In the genomic region with DNA sequence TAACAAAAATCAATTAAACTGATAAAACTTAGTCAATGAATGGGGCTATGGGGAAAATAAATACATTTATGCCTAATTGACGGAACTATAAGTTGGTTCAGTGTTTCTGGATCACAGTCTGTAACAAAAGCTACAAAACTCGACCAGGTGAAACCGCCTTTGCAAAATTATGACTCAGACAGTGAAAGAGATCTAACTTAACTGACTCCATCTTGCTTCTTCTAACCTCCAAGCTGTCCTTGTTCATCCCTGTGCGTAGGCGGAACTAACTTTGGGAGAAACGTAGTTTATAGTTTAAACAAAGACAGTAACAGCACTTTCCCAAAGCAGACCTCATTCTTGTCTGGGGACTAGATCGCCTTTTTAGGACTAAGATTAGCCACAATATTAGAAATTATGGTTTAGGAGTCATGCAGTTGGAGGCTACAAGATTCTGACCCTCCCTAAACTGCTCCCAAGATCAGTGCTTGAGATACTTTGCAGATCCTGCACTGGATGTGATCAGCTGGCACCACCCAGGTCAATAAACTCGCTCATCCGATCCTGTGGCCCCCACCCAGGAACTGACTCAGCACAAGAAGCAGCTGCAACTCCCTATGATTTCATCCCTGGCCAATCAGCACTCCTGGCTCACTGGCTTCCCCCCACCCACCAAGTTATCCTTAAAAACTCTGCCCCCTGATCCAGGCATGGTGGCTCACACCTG, we compare ENCODE assay signal across 10 cellular contexts. TPM values are rescaled to one million over a fixed set of nuclear protein-coding genes. Genes with fewer than 3 reads are reported as not detected.
DNase-seq lines count a peak whose midpoint lies in the region; FAIRE-seq and TF ChIP-seq lines count a peak whose summit lies in the region.
"Had no signal": no experiment of that assay in that cellular context is flagged by ENCODE, and none has a peak within 500 bp of the region (broad histone marks: within the 10 kb centered on the region; RNA-seq: fewer than 3 reads in every experiment).

No MANE protein-coding gene starts in this region.

- peak; percentile 60 for FAIRE-seq in GM18507 (lab: Jason Lieb, UNC)

- no peaks in the 10 kb centered on the region for H3K36me3 Mint-ChIP-seq in progenitor cell of endocrine pancreas (ENCODE audit: insufficient read depth)

- peaks cover 4% of the 10 kb centered on the region for H3K9me3 Mint-ChIP-seq in progenitor cell of endocrine pancreas (ENCODE audit: low read depth)

- in situ Hi-C loops in mammary epithelial cell (cut with MboI; ENCODE audit: low sequenced_read_pairs in 2 of 2), result no loop called here

- H3K79me2 ChIP-seq in OCI-LY3 (ENCODE audit: low read length) (no peaks in the 10 kb centered on the region), mammary epithelial cell (ENCODE audit: insufficient read depth, low read length) (no peaks in the 10 kb centered on the region)

- no peak for TF ChIP-seq CTCF in OCI-LY3 (IDR thresholded peaks at IDR 0.05; ENCODE audit: low read depth, low read length)
- no peak for TF ChIP-seq CTCF in mammary epithelial cell (conservative IDR thresholded peaks at IDR 0.05 in 1 of 2, IDR thresholded peaks at IDR 0.05 in 1 of 2; ENCODE audit: extremely low read depth in 1 of 2, insufficient read depth in 1 of 2, low read depth in 1 of 2, low read length in 2 of 2)
- TF ChIP-seq CTCF in progenitor cell of endocrine pancreas (IDR thresholded peaks at IDR 0.05; ENCODE audit: unreplicated experiment), result no peak

- H3K4me3 Mint-ChIP-seq in progenitor cell of endocrine pancreas (ENCODE audit: low read depth), result no peak overlapping the region
- H3K4me3 Mint-ChIP-seq: neural crest cell had no signal

- peak overlapping the region; percentile 69 for H3K27ac Mint-ChIP-seq in progenitor cell of endocrine pancreas

- H3K27me3 Mint-ChIP-seq in progenitor cell of endocrine pancreas, result peaks cover 3% of the 10 kb centered on the region

- intact Hi-C loops in mammary epithelial cell (cut with micrococcal nuclease), result no loop called here

- WGBS in mammary epithelial cell (ENCODE audit: low coverage, missing lambda C conversion rate), result 66% methylated on average over 9 of the region's 9 CpGs

- peak overlapping the region; percentile 70 for H3K4me2 ChIP-seq in OCI-LY3 (ENCODE audit: low read length)
- no peak overlapping the region for H3K4me2 ChIP-seq in mammary epithelial cell (ENCODE audit: insufficient read depth, low read depth, low read length)

- H3K4me3 ChIP-seq in OCI-LY3 (ENCODE audit: low read length) (peak overlapping the region; percentile 52), mammary epithelial cell (replicated peaks in 1 of 3; ENCODE audit: insufficient read depth in 1 of 3, low read depth in 2 of 3, low read length in 3 of 3) (no peak overlapping the region)
- H3K4me3 ChIP-seq: esophagus muscularis mucosa had no signal

- TSS peak; percentile 91 for BruUV-seq in mammary epithelial cell (replicated peaks; lab: Mats Ljungman, UMichigan)

- H3K36me3 ChIP-seq in OCI-LY3 (replicated peaks; ENCODE audit: low read depth, low read length) (no peaks in the 10 kb centered on the region), mammary epithelial cell (ENCODE audit: insufficient read depth, low read length) (no peaks in the 10 kb centered on the region)
- H3K36me3 ChIP-seq: esophagus muscularis mucosa had no signal

- H4K20me1 ChIP-seq in OCI-LY3 (ENCODE audit: insufficient read depth, low read length), result no peaks in the 10 kb centered on the region
- H4K20me1 ChIP-seq in mammary epithelial cell (ENCODE audit: insufficient read depth, low read length), result no peaks in the 10 kb centered on the region

- no peaks in the 10 kb centered on the region for H3K9me3 ChIP-seq in OCI-LY3 (ENCODE audit: insufficient read depth, low read length)
- H3K9me3 ChIP-seq in mammary epithelial cell (replicated peaks; ENCODE audit: insufficient read depth, low read length), result no peaks in the 10 kb centered on the region
- H3K9me3 ChIP-seq: esophagus muscularis mucosa had no signal

- CTCF ChIA-PET in mammary epithelial cell (lab: Charles Lee; ENCODE audit: low non-redundant PET), result interaction anchor here (0.6 kb wide), 1 partner anchor 24 kb away, joined by 5 read pairs; no protein-coding TSS in a partner anchor

- peak overlapping the region; percentile 2; the same call in 1 of the 2 replicates for H2AFZ ChIP-seq in OCI-LY3 (ENCODE audit: low read depth, low read length)
- H2AFZ ChIP-seq in mammary epithelial cell (ENCODE audit: low read depth, low read length), result no peak overlapping the region

- H3K27me3 ChIP-seq in OCI-LY3 (ENCODE audit: low read depth, low read length) (peaks cover 15% of the 10 kb centered on the region), mammary epithelial cell (ENCODE audit: insufficient read depth, low read length) (no peaks in the 10 kb centered on the region)
- H3K27me3 ChIP-seq: esophagus muscularis mucosa had no signal

- H3K4me1 Mint-ChIP-seq in progenitor cell of endocrine pancreas (ENCODE audit: low read depth), result peaks cover 17% of the 10 kb centered on the region
- H3K4me1 Mint-ChIP-seq: neural crest cell had no signal

- H3K27ac ChIP-seq in OCI-LY3 (ENCODE audit: low read length) (peak overlapping the region; percentile 12; the same call in 1 of the 2 replicates), mammary epithelial cell (ENCODE audit: insufficient read depth, low read depth, low read length) (no peak overlapping the region)
- H3K27ac ChIP-seq: esophagus muscularis mucosa had no signal

- H3K4me1 ChIP-seq in OCI-LY3 (ENCODE audit: low read length), result peaks cover 36% of the 10 kb centered on the region
- H3K4me1 ChIP-seq in mammary epithelial cell (ENCODE audit: insufficient read depth, low read length), result peaks cover 26% of the 10 kb centered on the region

- H3K9ac ChIP-seq in OCI-LY3 (ENCODE audit: low read length), result peak overlapping the region; percentile 29; the same call in 1 of the 2 replicates
- no peak overlapping the region for H3K9ac ChIP-seq in mammary epithelial cell (ENCODE audit: insufficient read depth, low read length)

- dilution Hi-C loops in mammary epithelial cell (cut with HindIII; ENCODE audit: low sequenced_read_pairs), result no loop called here

- DNase-seq in GM18507 (ENCODE audit: extremely low spot score, insufficient read length, low read depth) (no peak), mammary epithelial cell (peak; percentile 74), progenitor cell of endocrine pancreas (ENCODE audit: low spot score, unreplicated experiment) (no peak), NCI-H128 (lab: John Stamatoyannopoulos, UW; ENCODE audit: unreplicated experiment) (no peak), Ammon's horn (ENCODE audit: low spot score) (no peak)
- no peak for DNase-seq in activated naive CD4-positive, alpha-beta T cell (lab: John Stamatoyannopoulos, UW)
- DNase-seq: NCI-H146 had no signal

RNA-seq across cellular contexts. Expression of a gene that starts 7.2 kb away (rescaled TPM):
- 100 to 1,000 TPM in 1 of 2 donors, 10 to 100 TPM in 1; 81.4 to 145 TPM for total RNA-seq in mammary epithelial cell
- 115 TPM for polyA plus RNA-seq in mammary epithelial cell
- polyA minus RNA-seq in mammary epithelial cell, result 109 TPM
- 297 and 309 TPM in 2 replicates for total RNA-seq in progenitor cell of endocrine pancreas

RNA-seq across cellular contexts. Expression of a gene that starts 25.0 kb away (rescaled TPM):
- total RNA-seq in mammary epithelial cell (1 to 10 TPM; 1.5 to 3.8 TPM), progenitor cell of endocrine pancreas (6.2 and 8.4 TPM in 2 replicates)
- polyA plus RNA-seq in mammary epithelial cell, result 4.4 TPM
- not detected for polyA minus RNA-seq in mammary epithelial cell
